Comparison of ENCODE assay signal across 23 cellular contexts in genomic region chr18:51255694-51256093, GRCh38. TPM values are rescaled to one million over a fixed set of nuclear protein-coding genes. Genes with fewer than 3 reads are reported as not detected.
DNase-seq lines count a peak whose midpoint lies in the region; ATAC-seq and TF ChIP-seq lines count a peak whose summit lies in the region.
"Had no signal": no experiment of that assay in that cellular context is flagged by ENCODE, and none has a peak within 500 bp of the region (broad histone marks: within the 10 kb centered on the region; RNA-seq: fewer than 3 reads in every experiment).

No MANE protein-coding gene starts in this region.

- WGBS in prostate gland, result 15% methylated on average over 3 of the region's 3 CpGs

- no peaks in the 10 kb centered on the region for H3K36me3 ChIP-seq in cardiac muscle cell
- H3K36me3 ChIP-seq in adipocyte (ENCODE audit: control insufficient read depth, insufficient read depth, low read length, severe bottlenecking), result no peaks in the 10 kb centered on the region
- no peaks in the 10 kb centered on the region for H3K36me3 ChIP-seq in prostate gland

- H3K27me3 ChIP-seq in cardiac muscle cell (no peaks in the 10 kb centered on the region), adipocyte (replicated peaks; ENCODE audit: control insufficient read depth, insufficient read depth, low read length) (peaks cover 6% of the 10 kb centered on the region), prostate gland (replicated peaks; ENCODE audit: insufficient read depth) (no peaks in the 10 kb centered on the region)

- DNase-seq in cardiac muscle cell (ENCODE audit: low read depth in 1 of 2, low spot score in 1 of 2) (peak; percentile 15 to 39), cardiac septum (ENCODE audit: low spot score) (no peak), adipocyte (ENCODE audit: low read depth) (peak; percentile 7), fibroblast of gingiva (ENCODE audit: low read depth) (peak; percentile 3), prostate gland (ENCODE audit: low spot score) (peak; percentile 8), T-helper 1 cell (no peak), NCI-H510A treated with DMSO at 0.1 percent for 48 hours (lab: John Stamatoyannopoulos, UW) (no peak)
- DNase-seq: ACHN; AML-193; C1 segment of cervical spinal cord; CD8-positive, alpha-beta T cell; DND-41; H7; NCI-H1105; NCI-H2029 treated with DMSO at 0.1 percent for 48 hours; NCI-H2171; NCI-H345; NCI-H526; OCI-M1; SHP77 had no signal

- H3K4me1 ChIP-seq in cardiac muscle cell (ENCODE audit: low read depth) (peaks cover 12% of the 10 kb centered on the region), adipocyte (ENCODE audit: control insufficient read depth, insufficient read depth, low read length) (no peaks in the 10 kb centered on the region), prostate gland (replicated peaks) (no peaks in the 10 kb centered on the region)

- TF ChIP-seq POLR2A in prostate gland (IDR thresholded peaks at IDR 0.05), result no peak

- TF ChIP-seq CTCF in cardiac muscle cell (IDR thresholded peaks at IDR 0.05; ENCODE audit: low read depth, low read length), result no peak
- no peak for TF ChIP-seq CTCF in prostate gland (IDR thresholded peaks at IDR 0.05)

- H3K9me3 ChIP-seq in cardiac muscle cell (ENCODE audit: low read depth) (no peaks in the 10 kb centered on the region), adipocyte (ENCODE audit: control insufficient read depth, low read length) (no peaks in the 10 kb centered on the region), prostate gland (no peaks in the 10 kb centered on the region)

- no peak for ATAC-seq in HG02759 (IDR thresholded peaks at IDR 0.05; ENCODE audit: unreplicated experiment)
- ATAC-seq: CD8-positive, alpha-beta T cell had no signal

- no peak overlapping the region for H3K4me3 ChIP-seq in cardiac muscle cell
- no peak overlapping the region for H3K4me3 ChIP-seq in adipocyte (ENCODE audit: low read length)
- H3K4me3 ChIP-seq in prostate gland, result no peak overlapping the region

- intact Hi-C loops in cardiac septum (cut with DNase I), result no loop called here
- intact Hi-C loops in prostate gland (cut with DNase I), result no loop called here

- H3K27ac ChIP-seq in cardiac muscle cell (no peak overlapping the region), prostate gland (no peak overlapping the region)
- H3K27ac ChIP-seq: 22Rv1, KMS-11 had no signal

- H3K9ac ChIP-seq in adipocyte (ENCODE audit: low read length), result no peak overlapping the region
- H3K9ac ChIP-seq: KMS-11 had no signal

RNA-seq across cellular contexts. Expression of gene MEX3C, which starts 58.2 kb away (rescaled TPM):
- 32.4 and 41.3 TPM in 2 replicates for total RNA-seq in cardiac muscle cell
- 14.4 and 23.0 TPM in 2 replicates for polyA plus RNA-seq in cardiac muscle cell
- 21.6 TPM for total RNA-seq in cardiac septum
- total RNA-seq in prostate gland, result 10 to 100 TPM; 29.2 to 54.0 TPM

Comparison
In these comparisons a context has a peak if more than half of its experiments do, and no peak if none do; other contexts are left out.
1. DNase-seq: peak in cardiac muscle cell (2 of 2), adipocyte (single experiment), fibroblast of gingiva (single experiment) and prostate gland (single experiment); none in cardiac septum (single experiment), T-helper 1 cell (0 of 5) and NCI-H510A treated with DMSO at 0.1 percent for 48 hours (single experiment).